Comparison of ENCODE assay signal across 7 cellular contexts in the genomic region with DNA sequence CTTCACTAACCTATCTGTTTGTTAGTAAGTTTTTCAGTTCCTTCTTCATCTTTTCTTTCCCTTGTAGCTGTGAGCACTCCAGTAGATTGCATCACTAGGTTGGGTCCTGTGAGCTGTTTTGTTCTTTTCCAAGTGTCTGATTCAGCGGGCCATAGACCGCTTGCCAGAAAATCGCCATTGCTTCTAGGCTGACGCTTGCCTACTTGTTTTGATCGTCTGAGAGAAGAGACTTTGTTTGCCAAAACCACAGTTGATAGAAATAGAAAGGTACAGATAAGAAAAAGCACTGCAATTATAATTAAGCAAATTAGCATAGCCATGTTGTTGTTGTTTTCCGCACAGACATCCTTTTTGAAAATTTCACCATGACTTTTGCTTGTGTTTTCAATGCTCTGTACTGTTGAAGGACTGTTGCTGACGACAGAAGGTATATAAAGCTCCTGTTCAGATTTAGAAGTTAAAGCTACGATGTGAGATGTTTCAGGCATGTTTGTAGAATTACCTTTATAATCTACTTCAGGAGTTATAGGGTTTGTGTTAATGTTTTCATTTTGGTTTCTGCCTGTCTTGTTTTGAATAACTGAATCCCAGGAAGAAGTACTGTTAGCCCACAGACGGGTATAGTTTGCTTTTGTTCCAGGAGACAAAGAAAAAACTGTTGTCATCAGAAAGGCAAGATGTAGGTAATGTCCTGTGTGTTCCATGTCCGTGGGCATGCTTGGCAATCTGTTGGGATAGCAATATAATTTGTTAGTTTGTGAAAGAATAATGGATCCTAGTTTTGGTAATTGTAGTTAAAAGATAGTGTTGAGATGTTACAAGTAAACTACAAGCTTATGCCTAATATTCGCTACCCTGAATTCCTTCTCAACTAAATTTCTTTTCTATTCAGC. TPM values are rescaled to one million over a fixed set of nuclear protein-coding genes. Genes with fewer than 3 reads are reported as not detected.
A peak's percentile ranks its signal among the peaks of the same experiment; 100 is the strongest.
DNase-seq lines count a peak whose midpoint lies in the region; ATAC-seq and TF ChIP-seq lines count a peak whose summit lies in the region.

No MANE protein-coding gene starts in this region.

- intact Hi-C loops in sciatic nerve (cut with DNase I): no loop called here

- peak; percentile 37 for ATAC-seq in GM21390 (IDR thresholded peaks at IDR 0.05; ENCODE audit: unreplicated experiment)
- peak; percentile 60 to 63 for ATAC-seq in activated T-cell treated with anti-CD3 and anti-CD28 coated beads, Interleukin-2, amount 50 U/mL, for 72 hours (replicated peaks in 1 of 2)
- peak; percentile 87 for ATAC-seq in sciatic nerve
- ATAC-seq in GM18858 (IDR thresholded peaks at IDR 0.05; ENCODE audit: unreplicated experiment): no peak

- H3K36me3 Mint-ChIP-seq in activated T-cell treated with anti-CD3 and anti-CD28 coated beads, Interleukin-2, amount 50 U/mL, for 72 hours (ENCODE audit: insufficient read depth in 2 of 2): peaks cover 3 to 17% of the 10 kb centered on the region in 2 donors

- H3K27me3 Mint-ChIP-seq in activated T-cell treated with anti-CD3 and anti-CD28 coated beads, Interleukin-2, amount 50 U/mL, for 72 hours (ENCODE audit: low read depth): no peaks in the 10 kb centered on the region

- H3K4me3 Mint-ChIP-seq in activated T-cell treated with anti-CD3 and anti-CD28 coated beads, Interleukin-2, amount 50 U/mL, for 72 hours: peak overlapping the region; percentile 68 to 82

- peaks cover 51% of the 10 kb centered on the region for H3K4me1 Mint-ChIP-seq in activated T-cell treated with anti-CD3 and anti-CD28 coated beads, Interleukin-2, amount 50 U/mL, for 72 hours (ENCODE audit: low read depth)

- no peak for TF ChIP-seq CTCF in fibroblast of pulmonary artery (IDR thresholded peaks at IDR 0.05; ENCODE audit: low read length, missing control alignments)

- H3K9me3 Mint-ChIP-seq in activated T-cell treated with anti-CD3 and anti-CD28 coated beads, Interleukin-2, amount 50 U/mL, for 72 hours: peaks cover 0 to 1% of the 10 kb centered on the region in 2 donors

- peak overlapping the region; percentile 94 for H3K27ac Mint-ChIP-seq in activated T-cell treated with anti-CD3 and anti-CD28 coated beads, Interleukin-2, amount 50 U/mL, for 72 hours

- no peak overlapping the region for H3K4me3 ChIP-seq in fibroblast of pulmonary artery (replicated peaks; ENCODE audit: low read depth, low read length)

- DNase-seq in NCI-H226 (peak; percentile 76), fibroblast of pulmonary artery (ENCODE audit: low read depth) (peak; percentile 90), sciatic nerve (ENCODE audit: low spot score) (peak; percentile 63), germinal center (ENCODE audit: low spot score) (no peak)
- DNase-seq in activated T-cell treated with anti-CD3 and anti-CD28 coated beads, Interleukin-2, amount 50 U/mL, for 72 hours: peak; percentile 67 to 74

RNA-seq across cellular contexts. Expression of a gene that starts 2.9 kb away (rescaled TPM):
- 10 to 100 TPM; 31.9 to 39.3 TPM for total RNA-seq in activated T-cell treated with anti-CD3 and anti-CD28 coated beads, Interleukin-2, amount 50 U/mL, for 72 hours
- total RNA-seq in sciatic nerve: 9.3 TPM

RNA-seq across cellular contexts. Expression of a gene that starts 4.7 kb away (rescaled TPM):
- 10 to 100 TPM; 28.0 to 37.3 TPM for total RNA-seq in activated T-cell treated with anti-CD3 and anti-CD28 coated beads, Interleukin-2, amount 50 U/mL, for 72 hours
- total RNA-seq in sciatic nerve: 15.7 TPM

RNA-seq across cellular contexts. Expression of a gene that starts 21.5 kb away (rescaled TPM):
- 1 to 10 TPM in 1 of 2 donors, under 1 TPM in 1; 0.42 to 1.1 TPM for total RNA-seq in activated T-cell treated with anti-CD3 and anti-CD28 coated beads, Interleukin-2, amount 50 U/mL, for 72 hours
- 0.94 TPM for total RNA-seq in sciatic nerve
